1 cellular context compared by ENCODE assay signal in genomic region chr14:54758041-54758440, GRCh38.
TF ChIP-seq lines count a peak whose summit lies in the region.

No MANE protein-coding gene starts in this region.

TF ChIP-seq in K562, 482 proteins besides CTCF, POLR2A, EP300 and RAD21 (continued from another document):
- TF ChIP-seq CUX1 (CRISPR knock-in tag; IDR thresholded peaks at IDR 0.05), result no peak
- TF ChIP-seq, protein P1, sequence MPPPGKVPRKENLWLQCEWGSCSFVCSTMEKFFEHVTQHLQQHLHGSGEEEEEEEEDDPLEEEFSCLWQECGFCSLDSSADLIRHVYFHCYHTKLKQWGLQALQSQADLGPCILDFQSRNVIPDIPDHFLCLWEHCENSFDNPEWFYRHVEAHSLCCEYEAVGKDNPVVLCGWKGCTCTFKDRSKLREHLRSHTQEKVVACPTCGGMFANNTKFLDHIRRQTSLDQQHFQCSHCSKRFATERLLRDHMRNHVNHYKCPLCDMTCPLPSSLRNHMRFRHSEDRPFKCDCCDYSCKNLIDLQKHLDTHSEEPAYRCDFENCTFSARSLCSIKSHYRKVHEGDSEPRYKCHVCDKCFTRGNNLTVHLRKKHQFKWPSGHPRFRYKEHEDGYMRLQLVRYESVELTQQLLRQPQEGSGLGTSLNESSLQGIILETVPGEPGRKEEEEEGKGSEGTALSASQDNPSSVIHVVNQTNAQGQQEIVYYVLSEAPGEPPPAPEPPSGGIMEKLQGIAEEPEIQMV (tag; conservative IDR thresholded peaks at IDR 0.05; ENCODE audit: low read depth), result no peak
- no peak for TF ChIP-seq ZNF384 (IDR thresholded peaks at IDR 0.05; ENCODE audit: low read depth, low read length)
- no peak for TF ChIP-seq KAT2B (IDR thresholded peaks at IDR 0.05; ENCODE audit: low read depth, low read length)
- TF ChIP-seq ELF4 (CRISPR knock-in tag; IDR thresholded peaks at IDR 0.05), result no peak
- TF ChIP-seq, protein P2, sequence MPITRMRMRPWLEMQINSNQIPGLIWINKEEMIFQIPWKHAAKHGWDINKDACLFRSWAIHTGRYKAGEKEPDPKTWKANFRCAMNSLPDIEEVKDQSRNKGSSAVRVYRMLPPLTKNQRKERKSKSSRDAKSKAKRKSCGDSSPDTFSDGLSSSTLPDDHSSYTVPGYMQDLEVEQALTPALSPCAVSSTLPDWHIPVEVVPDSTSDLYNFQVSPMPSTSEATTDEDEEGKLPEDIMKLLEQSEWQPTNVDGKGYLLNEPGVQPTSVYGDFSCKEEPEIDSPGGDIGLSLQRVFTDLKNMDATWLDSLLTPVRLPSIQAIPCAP (CRISPR knock-in tag; IDR thresholded peaks at IDR 0.05; ENCODE audit: borderline replicate concordance), result no peak
- TF ChIP-seq, protein P3, sequence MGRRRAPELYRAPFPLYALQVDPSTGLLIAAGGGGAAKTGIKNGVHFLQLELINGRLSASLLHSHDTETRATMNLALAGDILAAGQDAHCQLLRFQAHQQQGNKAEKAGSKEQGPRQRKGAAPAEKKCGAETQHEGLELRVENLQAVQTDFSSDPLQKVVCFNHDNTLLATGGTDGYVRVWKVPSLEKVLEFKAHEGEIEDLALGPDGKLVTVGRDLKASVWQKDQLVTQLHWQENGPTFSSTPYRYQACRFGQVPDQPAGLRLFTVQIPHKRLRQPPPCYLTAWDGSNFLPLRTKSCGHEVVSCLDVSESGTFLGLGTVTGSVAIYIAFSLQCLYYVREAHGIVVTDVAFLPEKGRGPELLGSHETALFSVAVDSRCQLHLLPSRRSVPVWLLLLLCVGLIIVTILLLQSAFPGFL (CRISPR knock-in tag; IDR thresholded peaks at IDR 0.05), result no peak
- TF ChIP-seq HSF4 (CRISPR knock-in tag; IDR thresholded peaks at IDR 0.05; ENCODE audit: borderline replicate concordance), result no peak
- no peak for TF ChIP-seq TAF1 (IDR thresholded peaks at IDR 0.05; ENCODE audit: control insufficient read depth, extremely low read depth, insufficient read depth, low read length, severe bottlenecking)
- TF ChIP-seq NFRKB (IDR thresholded peaks at IDR 0.05; ENCODE audit: low read depth), result no peak
- TF ChIP-seq RFX5 (IDR thresholded peaks at IDR 0.05; ENCODE audit: low read depth, low read length), result no peak
- TF ChIP-seq, protein P4, sequence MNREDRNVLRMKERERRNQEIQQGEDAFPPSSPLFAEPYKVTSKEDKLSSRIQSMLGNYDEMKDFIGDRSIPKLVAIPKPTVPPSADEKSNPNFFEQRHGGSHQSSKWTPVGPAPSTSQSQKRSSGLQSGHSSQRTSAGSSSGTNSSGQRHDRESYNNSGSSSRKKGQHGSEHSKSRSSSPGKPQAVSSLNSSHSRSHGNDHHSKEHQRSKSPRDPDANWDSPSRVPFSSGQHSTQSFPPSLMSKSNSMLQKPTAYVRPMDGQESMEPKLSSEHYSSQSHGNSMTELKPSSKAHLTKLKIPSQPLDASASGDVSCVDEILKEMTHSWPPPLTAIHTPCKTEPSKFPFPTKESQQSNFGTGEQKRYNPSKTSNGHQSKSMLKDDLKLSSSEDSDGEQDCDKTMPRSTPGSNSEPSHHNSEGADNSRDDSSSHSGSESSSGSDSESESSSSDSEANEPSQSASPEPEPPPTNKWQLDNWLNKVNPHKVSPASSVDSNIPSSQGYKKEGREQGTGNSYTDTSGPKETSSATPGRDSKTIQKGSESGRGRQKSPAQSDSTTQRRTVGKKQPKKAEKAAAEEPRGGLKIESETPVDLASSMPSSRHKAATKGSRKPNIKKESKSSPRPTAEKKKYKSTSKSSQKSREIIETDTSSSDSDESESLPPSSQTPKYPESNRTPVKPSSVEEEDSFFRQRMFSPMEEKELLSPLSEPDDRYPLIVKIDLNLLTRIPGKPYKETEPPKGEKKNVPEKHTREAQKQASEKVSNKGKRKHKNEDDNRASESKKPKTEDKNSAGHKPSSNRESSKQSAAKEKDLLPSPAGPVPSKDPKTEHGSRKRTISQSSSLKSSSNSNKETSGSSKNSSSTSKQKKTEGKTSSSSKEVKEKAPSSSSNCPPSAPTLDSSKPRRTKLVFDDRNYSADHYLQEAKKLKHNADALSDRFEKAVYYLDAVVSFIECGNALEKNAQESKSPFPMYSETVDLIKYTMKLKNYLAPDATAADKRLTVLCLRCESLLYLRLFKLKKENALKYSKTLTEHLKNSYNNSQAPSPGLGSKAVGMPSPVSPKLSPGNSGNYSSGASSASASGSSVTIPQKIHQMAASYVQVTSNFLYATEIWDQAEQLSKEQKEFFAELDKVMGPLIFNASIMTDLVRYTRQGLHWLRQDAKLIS (CRISPR knock-in tag; IDR thresholded peaks at IDR 0.05), result no peak
- TF ChIP-seq ZNF217 (CRISPR knock-in tag; IDR thresholded peaks at IDR 0.05), result no peak
- TF ChIP-seq ZNF134 (CRISPR knock-in tag; conservative IDR thresholded peaks at IDR 0.05), result no peak
- no peak for TF ChIP-seq REST (CRISPR knock-in tag; IDR thresholded peaks at IDR 0.05; ENCODE audit: low read depth)
- TF ChIP-seq, protein P5, sequence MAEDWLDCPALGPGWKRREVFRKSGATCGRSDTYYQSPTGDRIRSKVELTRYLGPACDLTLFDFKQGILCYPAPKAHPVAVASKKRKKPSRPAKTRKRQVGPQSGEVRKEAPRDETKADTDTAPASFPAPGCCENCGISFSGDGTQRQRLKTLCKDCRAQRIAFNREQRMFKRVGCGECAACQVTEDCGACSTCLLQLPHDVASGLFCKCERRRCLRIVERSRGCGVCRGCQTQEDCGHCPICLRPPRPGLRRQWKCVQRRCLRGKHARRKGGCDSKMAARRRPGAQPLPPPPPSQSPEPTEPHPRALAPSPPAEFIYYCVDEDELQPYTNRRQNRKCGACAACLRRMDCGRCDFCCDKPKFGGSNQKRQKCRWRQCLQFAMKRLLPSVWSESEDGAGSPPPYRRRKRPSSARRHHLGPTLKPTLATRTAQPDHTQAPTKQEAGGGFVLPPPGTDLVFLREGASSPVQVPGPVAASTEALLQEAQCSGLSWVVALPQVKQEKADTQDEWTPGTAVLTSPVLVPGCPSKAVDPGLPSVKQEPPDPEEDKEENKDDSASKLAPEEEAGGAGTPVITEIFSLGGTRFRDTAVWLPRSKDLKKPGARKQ (CRISPR knock-in tag; IDR thresholded peaks at IDR 0.05), result no peak
